ENCODE assay signal across 1 cellular context in the genomic region with DNA sequence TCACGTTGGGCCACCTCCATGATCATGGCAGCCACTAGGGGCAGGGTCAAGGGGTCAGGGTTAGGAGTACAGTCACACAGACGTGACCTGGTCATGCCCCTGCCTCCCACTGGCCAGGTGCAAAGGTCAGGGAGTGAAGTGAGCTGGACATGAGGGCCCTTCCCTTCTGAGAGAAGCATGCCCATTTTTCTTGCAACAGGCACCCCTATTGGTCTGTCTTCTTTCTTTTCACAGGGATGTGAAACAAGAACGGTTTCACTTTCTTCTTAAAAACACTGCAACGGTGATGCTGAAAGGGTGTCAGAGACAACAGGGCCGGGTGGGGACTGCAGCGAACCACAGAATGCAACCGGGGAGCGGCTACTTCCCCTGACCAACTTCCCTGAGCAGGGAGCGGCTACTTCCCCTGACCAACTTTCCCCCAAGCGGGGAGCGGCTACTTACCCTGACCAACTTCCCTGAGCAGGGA.
TF ChIP-seq lines count a peak whose summit lies in the region.

No MANE protein-coding gene starts in this region.

TF ChIP-seq in HepG2, 621 proteins besides CTCF, POLR2A, EP300 and RAD21 (continued from another document and continues in another):
- TF ChIP-seq, protein P1, sequence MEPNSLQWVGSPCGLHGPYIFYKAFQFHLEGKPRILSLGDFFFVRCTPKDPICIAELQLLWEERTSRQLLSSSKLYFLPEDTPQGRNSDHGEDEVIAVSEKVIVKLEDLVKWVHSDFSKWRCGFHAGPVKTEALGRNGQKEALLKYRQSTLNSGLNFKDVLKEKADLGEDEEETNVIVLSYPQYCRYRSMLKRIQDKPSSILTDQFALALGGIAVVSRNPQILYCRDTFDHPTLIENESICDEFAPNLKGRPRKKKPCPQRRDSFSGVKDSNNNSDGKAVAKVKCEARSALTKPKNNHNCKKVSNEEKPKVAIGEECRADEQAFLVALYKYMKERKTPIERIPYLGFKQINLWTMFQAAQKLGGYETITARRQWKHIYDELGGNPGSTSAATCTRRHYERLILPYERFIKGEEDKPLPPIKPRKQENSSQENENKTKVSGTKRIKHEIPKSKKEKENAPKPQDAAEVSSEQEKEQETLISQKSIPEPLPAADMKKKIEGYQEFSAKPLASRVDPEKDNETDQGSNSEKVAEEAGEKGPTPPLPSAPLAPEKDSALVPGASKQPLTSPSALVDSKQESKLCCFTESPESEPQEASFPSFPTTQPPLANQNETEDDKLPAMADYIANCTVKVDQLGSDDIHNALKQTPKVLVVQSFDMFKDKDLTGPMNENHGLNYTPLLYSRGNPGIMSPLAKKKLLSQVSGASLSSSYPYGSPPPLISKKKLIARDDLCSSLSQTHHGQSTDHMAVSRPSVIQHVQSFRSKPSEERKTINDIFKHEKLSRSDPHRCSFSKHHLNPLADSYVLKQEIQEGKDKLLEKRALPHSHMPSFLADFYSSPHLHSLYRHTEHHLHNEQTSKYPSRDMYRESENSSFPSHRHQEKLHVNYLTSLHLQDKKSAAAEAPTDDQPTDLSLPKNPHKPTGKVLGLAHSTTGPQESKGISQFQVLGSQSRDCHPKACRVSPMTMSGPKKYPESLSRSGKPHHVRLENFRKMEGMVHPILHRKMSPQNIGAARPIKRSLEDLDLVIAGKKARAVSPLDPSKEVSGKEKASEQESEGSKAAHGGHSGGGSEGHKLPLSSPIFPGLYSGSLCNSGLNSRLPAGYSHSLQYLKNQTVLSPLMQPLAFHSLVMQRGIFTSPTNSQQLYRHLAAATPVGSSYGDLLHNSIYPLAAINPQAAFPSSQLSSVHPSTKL (CRISPR knock-in tag; IDR thresholded peaks at IDR 0.05): 0 out of 2 replicates have a peak, but pooled peaks have one; percentile 41
- TF ChIP-seq ZNF788 (CRISPR knock-in tag; IDR thresholded peaks at IDR 0.05; ENCODE audit: borderline replicate concordance) (no peak; the same call in 1 of the 2 replicates), ZMYM4 (CRISPR knock-in tag; IDR thresholded peaks at IDR 0.05) (peak; percentile 63), HNF4G (IDR thresholded peaks at IDR 0.05; ENCODE audit: borderline replicate concordance, low read depth, low read length) (peak; percentile 82), HNF4G (CRISPR knock-in tag; IDR thresholded peaks at IDR 0.05; ENCODE audit: borderline replicate concordance, low read depth) (peak; percentile 86; the same call in 1 of the 2 replicates), THAP9 (CRISPR knock-in tag; IDR thresholded peaks at IDR 0.05; ENCODE audit: borderline replicate concordance) (0 out of 2 replicates have a peak, but pooled peaks have one; percentile 18), ERF (CRISPR knock-in tag; IDR thresholded peaks at IDR 0.05) (no peak), FOSL2 (CRISPR knock-in tag; IDR thresholded peaks at IDR 0.05) (peak; percentile 76), RBFOX2 (IDR thresholded peaks at IDR 0.05; ENCODE audit: low read depth, low read length) (no peak), NFKB2 (CRISPR knock-in tag; IDR thresholded peaks at IDR 0.05; ENCODE audit: borderline replicate concordance) (no peak; the same call in 1 of the 2 replicates), ZHX1 (CRISPR knock-in tag; IDR thresholded peaks at IDR 0.05; ENCODE audit: low read depth) (0 out of 2 replicates have a peak, but pooled peaks have one; percentile 46), ZNF543 (CRISPR knock-in tag; IDR thresholded peaks at IDR 0.05) (no peak), CREB1 (IDR thresholded peaks at IDR 0.05) (peak; percentile 64), CREB1 (CRISPR knock-in tag; IDR thresholded peaks at IDR 0.05) (no peak), ZNF12 (CRISPR knock-in tag; IDR thresholded peaks at IDR 0.05) (no peak), YEATS2 (CRISPR knock-in tag; IDR thresholded peaks at IDR 0.05; ENCODE audit: borderline replicate concordance) (no peak), ZNF776 (CRISPR knock-in tag; IDR thresholded peaks at IDR 0.05) (no peak), DRAP1 (CRISPR knock-in tag; IDR thresholded peaks at IDR 0.05) (no peak), SMAD9 (CRISPR knock-in tag; IDR thresholded peaks at IDR 0.05) (no peak), MED1 (CRISPR knock-in tag; IDR thresholded peaks at IDR 0.05) (0 out of 2 replicates have a peak, but pooled peaks have one; percentile 60), ZNF761 (CRISPR knock-in tag; conservative IDR thresholded peaks at IDR 0.05) (no peak), RARA (CRISPR knock-in tag; IDR thresholded peaks at IDR 0.05) (peak; percentile 100), ZNF274 (CRISPR knock-in tag; IDR thresholded peaks at IDR 0.05) (no peak), ZNF891 (CRISPR knock-in tag; IDR thresholded peaks at IDR 0.05) (no peak), SOX5 (CRISPR knock-in tag; IDR thresholded peaks at IDR 0.05; ENCODE audit: borderline replicate concordance) (0 out of 2 replicates have a peak, but pooled peaks have one; percentile 13), THRA (CRISPR knock-in tag; IDR thresholded peaks at IDR 0.05; ENCODE audit: borderline replicate concordance) (peak; percentile 99), NFIC (IDR thresholded peaks at IDR 0.05; ENCODE audit: low read length) (no peak), ZNF101 (CRISPR knock-in tag; IDR thresholded peaks at IDR 0.05; ENCODE audit: borderline replicate concordance, low read depth) (no peak), MEIS2 (CRISPR knock-in tag; IDR thresholded peaks at IDR 0.05) (no peak), MEIS1 (CRISPR knock-in tag; IDR thresholded peaks at IDR 0.05; ENCODE audit: borderline replicate concordance) (peak; percentile 45; the same call in 1 of the 2 replicates), SRF (IDR thresholded peaks at IDR 0.05; ENCODE audit: low read depth, low read length) (no peak), MTA1 (CRISPR knock-in tag; IDR thresholded peaks at IDR 0.05; ENCODE audit: borderline replicate concordance) (peak; percentile 91)
- TF ChIP-seq, protein P2, sequence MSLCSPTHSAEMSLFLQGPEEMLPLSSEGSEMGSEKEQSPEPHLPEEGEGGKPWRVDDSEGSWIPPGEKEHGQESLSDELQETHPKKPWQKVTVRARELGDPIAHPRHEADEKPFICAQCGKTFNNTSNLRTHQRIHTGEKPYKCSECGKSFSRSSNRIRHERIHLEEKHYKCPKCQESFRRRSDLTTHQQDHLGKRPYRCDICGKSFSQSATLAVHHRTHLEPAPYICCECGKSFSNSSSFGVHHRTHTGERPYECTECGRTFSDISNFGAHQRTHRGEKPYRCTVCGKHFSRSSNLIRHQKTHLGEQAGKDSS (CRISPR knock-in tag; IDR thresholded peaks at IDR 0.05; ENCODE audit: borderline replicate concordance, low read depth): 0 out of 2 replicates have a peak, but pooled peaks have one; percentile 36
- TF ChIP-seq, protein P3, sequence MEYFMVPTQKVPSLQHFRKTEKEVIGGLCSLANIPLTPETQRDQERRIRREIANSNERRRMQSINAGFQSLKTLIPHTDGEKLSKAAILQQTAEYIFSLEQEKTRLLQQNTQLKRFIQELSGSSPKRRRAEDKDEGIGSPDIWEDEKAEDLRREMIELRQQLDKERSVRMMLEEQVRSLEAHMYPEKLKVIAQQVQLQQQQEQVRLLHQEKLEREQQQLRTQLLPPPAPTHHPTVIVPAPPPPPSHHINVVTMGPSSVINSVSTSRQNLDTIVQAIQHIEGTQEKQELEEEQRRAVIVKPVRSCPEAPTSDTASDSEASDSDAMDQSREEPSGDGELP (IDR thresholded peaks at IDR 0.05; ENCODE audit: borderline replicate concordance, low read depth): peak; percentile 50; the same call in 1 of the 2 replicates
- TF ChIP-seq, protein P4, sequence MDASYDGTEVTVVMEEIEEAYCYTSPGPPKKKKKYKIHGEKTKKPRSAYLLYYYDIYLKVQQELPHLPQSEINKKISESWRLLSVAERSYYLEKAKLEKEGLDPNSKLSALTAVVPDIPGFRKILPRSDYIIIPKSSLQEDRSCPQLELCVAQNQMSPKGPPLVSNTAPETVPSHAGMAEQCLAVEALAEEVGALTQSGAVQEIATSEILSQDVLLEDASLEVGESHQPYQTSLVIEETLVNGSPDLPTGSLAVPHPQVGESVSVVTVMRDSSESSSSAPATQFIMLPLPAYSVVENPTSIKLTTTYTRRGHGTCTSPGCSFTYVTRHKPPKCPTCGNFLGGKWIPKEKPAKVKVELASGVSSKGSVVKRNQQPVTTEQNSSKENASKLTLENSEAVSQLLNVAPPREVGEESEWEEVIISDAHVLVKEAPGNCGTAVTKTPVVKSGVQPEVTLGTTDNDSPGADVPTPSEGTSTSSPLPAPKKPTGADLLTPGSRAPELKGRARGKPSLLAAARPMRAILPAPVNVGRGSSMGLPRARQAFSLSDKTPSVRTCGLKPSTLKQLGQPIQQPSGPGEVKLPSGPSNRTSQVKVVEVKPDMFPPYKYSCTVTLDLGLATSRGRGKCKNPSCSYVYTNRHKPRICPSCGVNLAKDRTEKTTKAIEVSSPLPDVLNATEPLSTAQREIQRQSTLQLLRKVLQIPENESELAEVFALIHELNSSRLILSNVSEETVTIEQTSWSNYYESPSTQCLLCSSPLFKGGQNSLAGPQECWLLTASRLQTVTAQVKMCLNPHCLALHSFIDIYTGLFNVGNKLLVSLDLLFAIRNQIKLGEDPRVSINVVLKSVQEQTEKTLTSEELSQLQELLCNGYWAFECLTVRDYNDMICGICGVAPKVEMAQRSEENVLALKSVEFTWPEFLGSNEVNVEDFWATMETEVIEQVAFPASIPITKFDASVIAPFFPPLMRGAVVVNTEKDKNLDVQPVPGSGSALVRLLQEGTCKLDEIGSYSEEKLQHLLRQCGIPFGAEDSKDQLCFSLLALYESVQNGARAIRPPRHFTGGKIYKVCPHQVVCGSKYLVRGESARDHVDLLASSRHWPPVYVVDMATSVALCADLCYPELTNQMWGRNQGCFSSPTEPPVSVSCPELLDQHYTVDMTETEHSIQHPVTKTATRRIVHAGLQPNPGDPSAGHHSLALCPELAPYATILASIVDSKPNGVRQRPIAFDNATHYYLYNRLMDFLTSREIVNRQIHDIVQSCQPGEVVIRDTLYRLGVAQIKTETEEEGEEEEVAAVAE (CRISPR knock-in tag; IDR thresholded peaks at IDR 0.05; ENCODE audit: borderline replicate concordance): no peak
- TF ChIP-seq, protein P5, sequence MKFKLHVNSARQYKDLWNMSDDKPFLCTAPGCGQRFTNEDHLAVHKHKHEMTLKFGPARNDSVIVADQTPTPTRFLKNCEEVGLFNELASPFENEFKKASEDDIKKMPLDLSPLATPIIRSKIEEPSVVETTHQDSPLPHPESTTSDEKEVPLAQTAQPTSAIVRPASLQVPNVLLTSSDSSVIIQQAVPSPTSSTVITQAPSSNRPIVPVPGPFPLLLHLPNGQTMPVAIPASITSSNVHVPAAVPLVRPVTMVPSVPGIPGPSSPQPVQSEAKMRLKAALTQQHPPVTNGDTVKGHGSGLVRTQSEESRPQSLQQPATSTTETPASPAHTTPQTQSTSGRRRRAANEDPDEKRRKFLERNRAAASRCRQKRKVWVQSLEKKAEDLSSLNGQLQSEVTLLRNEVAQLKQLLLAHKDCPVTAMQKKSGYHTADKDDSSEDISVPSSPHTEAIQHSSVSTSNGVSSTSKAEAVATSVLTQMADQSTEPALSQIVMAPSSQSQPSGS (CRISPR knock-in tag; IDR thresholded peaks at IDR 0.05): peak; percentile 66; the same call in 1 of the 2 replicates
